16 cellular contexts compared by ENCODE assay signal in the genomic region with DNA sequence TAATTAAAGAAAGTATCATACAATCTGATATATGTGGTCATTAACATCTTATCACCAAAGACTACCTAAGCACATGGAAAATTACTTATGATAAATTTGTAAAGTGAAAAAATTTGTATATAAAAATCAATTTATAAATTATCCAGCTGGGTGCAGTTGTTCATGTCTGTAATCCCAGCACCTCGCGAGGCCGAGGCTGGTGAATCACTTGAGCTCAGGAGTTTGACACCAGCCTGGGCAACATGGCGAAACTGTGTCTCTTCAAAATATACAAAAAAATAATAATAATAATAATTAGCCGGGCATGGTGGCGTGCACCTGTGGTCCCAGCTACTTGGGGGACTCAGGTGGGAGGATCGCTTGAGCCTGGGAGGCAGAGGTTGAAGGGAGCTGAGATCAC.
DNase-seq lines count a peak whose midpoint lies in the region; FAIRE-seq and TF ChIP-seq lines count a peak whose summit lies in the region.
"Had no signal": no experiment of that assay in that cellular context is flagged by ENCODE, and none has a peak within 500 bp of the region (broad histone marks: within the 10 kb centered on the region; RNA-seq: fewer than 3 reads in every experiment).

No MANE protein-coding gene starts in this region.

- H3K18ac ChIP-seq in neuronal stem cell (ENCODE audit: low read length) = no peak overlapping the region

- WGBS in neuronal stem cell (ENCODE audit: extremely low coverage in 2 of 2, insufficient read length in 2 of 2, insufficient replicate concordance in 1 of 2), 2 donors = no CpG with 5 or more reads among the region's 7 CpGs
- whole genome bisulfite sequencing in small intestine, 3 donors = 73 to 84% (median 77%) methylated on average over 7 of the region's 7 CpGs

- H3K4ac ChIP-seq in neuronal stem cell (ENCODE audit: low read length) = no peak overlapping the region

- H3K36me3 ChIP-seq in skeletal muscle tissue (ENCODE audit: control insufficient read depth in 3 of 3, insufficient read depth in 3 of 3, low read length in 3 of 3) (no peaks in the 10 kb centered on the region), brain microvascular endothelial cell (replicated peaks) (no peaks in the 10 kb centered on the region), neuronal stem cell (replicated peaks in 1 of 2; ENCODE audit: control insufficient read depth in 2 of 2, insufficient read depth in 2 of 2, low read length in 2 of 2) (no peaks in the 10 kb centered on the region), small intestine (ENCODE audit: control insufficient read depth in 2 of 2, insufficient read depth in 2 of 2, low read length in 2 of 2) (no peaks in the 10 kb centered on the region)

- H2BK120ac ChIP-seq in neuronal stem cell (ENCODE audit: low read depth, low read length) = no peak overlapping the region

- no peak overlapping the region for H4K91ac ChIP-seq in neuronal stem cell (ENCODE audit: low read depth, low read length, poor library complexity)

- peak overlapping the region in 1 of 3 donors; percentile 74 for H3K9ac ChIP-seq in skeletal muscle tissue (ENCODE audit: low read depth in 1 of 3, low read length in 3 of 3)
- H3K9ac ChIP-seq in neuronal stem cell (ENCODE audit: low read depth, low read length, poor library complexity) = no peak overlapping the region
- H3K9ac ChIP-seq: GM23248 had no signal

- H3K4me2 ChIP-seq in neuronal stem cell (ENCODE audit: insufficient read depth, low read length, poor library complexity, severe bottlenecking) = no peak overlapping the region

- H3K9me3 ChIP-seq in skeletal muscle tissue (ENCODE audit: control insufficient read depth in 3 of 3, low read length in 3 of 3) = no peaks in the 10 kb centered on the region
- H3K9me3 ChIP-seq in neuronal stem cell (replicated peaks in 1 of 2; ENCODE audit: control insufficient read depth in 2 of 2, insufficient read depth in 1 of 2, low read depth in 1 of 2, low read length in 2 of 2) = no peaks in the 10 kb centered on the region
- peaks cover 1% of the 10 kb centered on the region for H3K9me3 ChIP-seq in small intestine (ENCODE audit: control insufficient read depth, low read depth)
- H3K9me3 ChIP-seq: Caco-2 had no signal

- no peak overlapping the region for H2AK5ac ChIP-seq in neuronal stem cell (ENCODE audit: low read depth, low read length)

- in situ Hi-C loops in brain microvascular endothelial cell (cut with HindIII; ENCODE audit: low pct_ligation_motif_present, low sequenced_read_pairs) = no loop called here

- H2BK5ac ChIP-seq in neuronal stem cell (ENCODE audit: low read length) = no peak overlapping the region

- no peak overlapping the region for H2BK12ac ChIP-seq in neuronal stem cell (ENCODE audit: low read length)

- no peak overlapping the region for H4K8ac ChIP-seq in neuronal stem cell (ENCODE audit: low read depth, low read length)

- H3K4me3 ChIP-seq in skeletal muscle tissue (ENCODE audit: low read length in 3 of 3) (no peak overlapping the region), brain microvascular endothelial cell (ENCODE audit: low read depth, low read length) (no peak overlapping the region), neuronal stem cell (ENCODE audit: low read length in 2 of 2) (no peak overlapping the region), small intestine (ENCODE audit: low read depth in 1 of 2, low read length in 2 of 2) (no peak overlapping the region)
- H3K4me3 ChIP-seq: GM23248 had no signal

- H3K27ac ChIP-seq in skeletal muscle tissue (ENCODE audit: low read depth, low read length) = peak overlapping the region; percentile 75
- H3K27ac ChIP-seq in brain microvascular endothelial cell = no peak overlapping the region
- H3K27ac ChIP-seq in neuronal stem cell (replicated peaks; ENCODE audit: low read length) = no peak overlapping the region
- H3K27ac ChIP-seq in small intestine (ENCODE audit: low read depth in 1 of 2, low read length in 1 of 2) = no peak overlapping the region
- H3K27ac ChIP-seq: GM23248 had no signal

- H2AFZ ChIP-seq in neuronal stem cell (ENCODE audit: low read length) = no peak overlapping the region
- H2AFZ ChIP-seq: GM23248 had no signal

- no peak overlapping the region for H2BK15ac ChIP-seq in neuronal stem cell (ENCODE audit: low read length)

- peak; percentile 5 for DNase-seq in ecto neural progenitor cell (ENCODE audit: low spot score)
- peak; percentile 1 for DNase-seq in islet precursor cell
- DNase-seq in brain microvascular endothelial cell = no peak
- DNase-seq in neuronal stem cell (ENCODE audit: low spot score) = no peak
- no peak for DNase-seq in small intestine
- DNase-seq: C1 segment of cervical spinal cord; Caco-2; CD8-positive, alpha-beta T cell; DND-41; GM23248; H7; HCEC 1CT had no signal

- no peak overlapping the region for H3K14ac ChIP-seq in neuronal stem cell (ENCODE audit: low read length)

- FAIRE-seq in small intestine (lab: Jason Lieb, UNC) = no peak
- FAIRE-seq: G401.6, GM12892, H1 had no signal

- no peaks in the 10 kb centered on the region for H3K27me3 ChIP-seq in skeletal muscle tissue (ENCODE audit: control insufficient read depth in 3 of 3, insufficient read depth in 3 of 3, low read length in 3 of 3)
- H3K27me3 ChIP-seq in brain microvascular endothelial cell (replicated peaks) = no peaks in the 10 kb centered on the region
- H3K27me3 ChIP-seq in neuronal stem cell (ENCODE audit: control insufficient read depth in 3 of 3, insufficient read depth in 3 of 3, low read depth in 1 of 3, low read length in 3 of 3) = no peaks in the 10 kb centered on the region
- no peaks in the 10 kb centered on the region for H3K27me3 ChIP-seq in small intestine (ENCODE audit: control insufficient read depth in 2 of 2, insufficient read depth in 2 of 2, low read length in 2 of 2)

- no peak overlapping the region for H3K23ac ChIP-seq in neuronal stem cell (ENCODE audit: low read depth, low read length, poor library complexity)

- H3K4me1 ChIP-seq in skeletal muscle tissue (ENCODE audit: control insufficient read depth in 3 of 3, insufficient read depth in 3 of 3, low read length in 3 of 3) (peaks cover 11 to 16% (median 11%) of the 10 kb centered on the region in 3 donors), neuronal stem cell (ENCODE audit: control insufficient read depth in 2 of 2, insufficient read depth in 1 of 2, low read depth in 1 of 2, low read length in 2 of 2) (no peaks in the 10 kb centered on the region), small intestine (ENCODE audit: control insufficient read depth in 2 of 2, insufficient read depth in 1 of 2, low read depth in 1 of 2, low read length in 1 of 2) (no peaks in the 10 kb centered on the region)
- H3K4me1 ChIP-seq: Caco-2 had no signal

- no peak for TF ChIP-seq CTCF in brain microvascular endothelial cell (IDR thresholded peaks at IDR 0.05; ENCODE audit: low read depth, low read length, missing control alignments)

- no peaks in the 10 kb centered on the region for H3K79me1 ChIP-seq in neuronal stem cell (ENCODE audit: low read depth, low read length)

Comparison
In these comparisons a context has a peak if more than half of its experiments do, and no peak if none do; other contexts are left out.
1. DNase-seq: peak in ecto neural progenitor cell (single experiment) and islet precursor cell (single experiment); none in brain microvascular endothelial cell (single experiment), neuronal stem cell (single experiment) and small intestine (single experiment).